In genomic region chr2:178530625-178531142, GRCh38 we compare ENCODE assay signal across 8 cellular contexts. TPM values are rescaled to one million over a fixed set of nuclear protein-coding genes. Genes with fewer than 3 reads are reported as not detected.
DNase-seq lines count a peak whose midpoint lies in the region; ATAC-seq and TF ChIP-seq lines count a peak whose summit lies in the region.

No MANE protein-coding gene starts in this region.

- H3K4me1 ChIP-seq in right cardiac atrium (ENCODE audit: control insufficient read depth, insufficient read depth, low read length) (peaks cover 2% of the 10 kb centered on the region), right atrium auricular region (peaks cover 0 to 10% of the 10 kb centered on the region in 2 donors)

- peak overlapping the region; percentile 17 for H3K27ac ChIP-seq in right cardiac atrium (ENCODE audit: low read length)
- no peak overlapping the region for H3K27ac ChIP-seq in right atrium auricular region

- no peaks in the 10 kb centered on the region for H3K27me3 Mint-ChIP-seq in activated CD8-positive, alpha-beta T cell treated with anti-CD3 and anti-CD28 coated beads, Interleukin-2, amount 10 ng/mL, durations not matched to agents 7 days and 5 days (ENCODE audit: low read depth)
- no peaks in the 10 kb centered on the region for H3K27me3 Mint-ChIP-seq in stimulated activated naive CD8-positive, alpha-beta T cell treated with anti-CD3 and anti-CD28 coated beads, Interleukin-15, Interleukin-2, amounts not matched to agents 100 ng/mL and 50 ng/mL, for 24 hours
- H3K27me3 Mint-ChIP-seq in endothelial cell (ENCODE audit: unreplicated experiment) = no peaks in the 10 kb centered on the region

- intact Hi-C loops in right cardiac atrium (cut with DNase I) = no loop called here
- intact Hi-C loops in sciatic nerve (cut with DNase I) = loop anchor here (10.0 kb wide), 1 partner anchor 1244 kb away; no protein-coding TSS in a partner anchor

- 80% methylated on average over 8 of the region's 8 CpGs for WGBS in right cardiac atrium

- CTCF ChIA-PET in activated CD8-positive, alpha-beta T cell treated with anti-CD3 and anti-CD28 coated beads, Interleukin-2, amount 10 ng/mL, durations not matched to agents 7 days and 5 days (lab: Charles Lee) = interaction anchor here (0.8 kb wide), 1 partner anchor 18 kb away, joined by 3 read pairs; no protein-coding TSS in a partner anchor

- no peaks in the 10 kb centered on the region for H3K9me3 ChIP-seq in right cardiac atrium (ENCODE audit: control insufficient read depth, low read length)
- no peaks in the 10 kb centered on the region for H3K9me3 ChIP-seq in right atrium auricular region

- no peak for TF ChIP-seq CTCF in right atrium auricular region (IDR thresholded peaks at IDR 0.05)
- no peak for TF ChIP-seq CTCF in endothelial cell (IDR thresholded peaks at IDR 0.05; ENCODE audit: unreplicated experiment)

- H3K27ac Mint-ChIP-seq in activated CD8-positive, alpha-beta T cell treated with anti-CD3 and anti-CD28 coated beads, Interleukin-2, amount 10 ng/mL, durations not matched to agents 7 days and 5 days = peak overlapping the region; percentile 51
- H3K27ac Mint-ChIP-seq in stimulated activated naive CD8-positive, alpha-beta T cell treated with anti-CD3 and anti-CD28 coated beads, Interleukin-15, Interleukin-2, amounts not matched to agents 100 ng/mL and 50 ng/mL, for 24 hours = peak overlapping the region; percentile 78
- no peak overlapping the region for H3K27ac Mint-ChIP-seq in endothelial cell (ENCODE audit: unreplicated experiment)

- H3K4me3 ChIP-seq in right cardiac atrium (ENCODE audit: low read length) = no peak overlapping the region
- H3K4me3 ChIP-seq in right atrium auricular region = no peak overlapping the region

- ATAC-seq in right cardiac atrium = no peak
- peak; percentile 94 for ATAC-seq in HG03097 (IDR thresholded peaks at IDR 0.05; ENCODE audit: low FRiP score, unreplicated experiment)
- peak; percentile 30 for ATAC-seq in activated CD8-positive, alpha-beta T cell treated with anti-CD3 and anti-CD28 coated beads, Interleukin-2, amount 10 ng/mL, durations not matched to agents 7 days and 5 days
- no peak for ATAC-seq in sciatic nerve

- H3K27me3 ChIP-seq in right cardiac atrium (ENCODE audit: control insufficient read depth, insufficient read depth) (no peaks in the 10 kb centered on the region), right atrium auricular region (no peaks in the 10 kb centered on the region)

- POLR2A ChIA-PET in activated CD8-positive, alpha-beta T cell treated with anti-CD3 and anti-CD28 coated beads, Interleukin-2, amount 10 ng/mL, durations not matched to agents 7 days and 5 days (lab: Charles Lee) = no interaction called here

- peaks cover 21% of the 10 kb centered on the region for H3K4me1 Mint-ChIP-seq in activated CD8-positive, alpha-beta T cell treated with anti-CD3 and anti-CD28 coated beads, Interleukin-2, amount 10 ng/mL, durations not matched to agents 7 days and 5 days (ENCODE audit: low read depth)
- H3K4me1 Mint-ChIP-seq in stimulated activated naive CD8-positive, alpha-beta T cell treated with anti-CD3 and anti-CD28 coated beads, Interleukin-15, Interleukin-2, amounts not matched to agents 100 ng/mL and 50 ng/mL, for 24 hours (ENCODE audit: low read depth) = peaks cover 47% of the 10 kb centered on the region
- H3K4me1 Mint-ChIP-seq in endothelial cell (ENCODE audit: unreplicated experiment) = no peaks in the 10 kb centered on the region

- H3K36me3 Mint-ChIP-seq in activated CD8-positive, alpha-beta T cell treated with anti-CD3 and anti-CD28 coated beads, Interleukin-2, amount 10 ng/mL, durations not matched to agents 7 days and 5 days (ENCODE audit: low read depth) = peaks cover 57% of the 10 kb centered on the region
- H3K36me3 Mint-ChIP-seq in stimulated activated naive CD8-positive, alpha-beta T cell treated with anti-CD3 and anti-CD28 coated beads, Interleukin-15, Interleukin-2, amounts not matched to agents 100 ng/mL and 50 ng/mL, for 24 hours (ENCODE audit: low read depth) = peaks cover 81% of the 10 kb centered on the region
- H3K36me3 Mint-ChIP-seq in endothelial cell (ENCODE audit: low read depth, unreplicated experiment) = peaks cover 9% of the 10 kb centered on the region

- no peaks in the 10 kb centered on the region for H3K9me3 Mint-ChIP-seq in activated CD8-positive, alpha-beta T cell treated with anti-CD3 and anti-CD28 coated beads, Interleukin-2, amount 10 ng/mL, durations not matched to agents 7 days and 5 days (ENCODE audit: insufficient read depth)
- peaks cover 7% of the 10 kb centered on the region for H3K9me3 Mint-ChIP-seq in stimulated activated naive CD8-positive, alpha-beta T cell treated with anti-CD3 and anti-CD28 coated beads, Interleukin-15, Interleukin-2, amounts not matched to agents 100 ng/mL and 50 ng/mL, for 24 hours
- no peaks in the 10 kb centered on the region for H3K9me3 Mint-ChIP-seq in endothelial cell (ENCODE audit: unreplicated experiment)

- no peak overlapping the region for H3K4me3 Mint-ChIP-seq in activated CD8-positive, alpha-beta T cell treated with anti-CD3 and anti-CD28 coated beads, Interleukin-2, amount 10 ng/mL, durations not matched to agents 7 days and 5 days
- H3K4me3 Mint-ChIP-seq in stimulated activated naive CD8-positive, alpha-beta T cell treated with anti-CD3 and anti-CD28 coated beads, Interleukin-15, Interleukin-2, amounts not matched to agents 100 ng/mL and 50 ng/mL, for 24 hours = peak overlapping the region; percentile 40
- H3K4me3 Mint-ChIP-seq in endothelial cell (ENCODE audit: unreplicated experiment) = no peak overlapping the region

- peaks cover 98% of the 10 kb centered on the region for H3K36me3 ChIP-seq in right atrium auricular region

- DNase-seq in right cardiac atrium (no peak), right atrium auricular region (ENCODE audit: low spot score) (no peak), endothelial cell (ENCODE audit: low spot score) (no peak), DMS79 (lab: John Stamatoyannopoulos, UW) (no peak), sciatic nerve (ENCODE audit: low spot score) (no peak)
- DNase-seq in activated CD8-positive, alpha-beta T cell treated with anti-CD3 and anti-CD28 coated beads, Interleukin-2, amount 10 ng/mL, durations not matched to agents 7 days and 5 days = no peak

RNA-seq across cellular contexts. Expression of gene PLEKHA3, which starts 50.4 kb away (rescaled TPM):
- total RNA-seq in right cardiac atrium (10 to 100 TPM; 44.5 to 69.9 (median 47.3) TPM), right atrium auricular region (10 to 100 TPM; 11.1 to 12.1 TPM), endothelial cell (ENCODE audit: unreplicated experiment) (20.4 TPM), sciatic nerve (34.1 TPM)
- 5.3 TPM for polyA plus RNA-seq in right cardiac atrium
- total RNA-seq in activated CD8-positive, alpha-beta T cell treated with anti-CD3 and anti-CD28 coated beads, Interleukin-2, amount 10 ng/mL, durations not matched to agents 7 days and 5 days = 10 to 100 TPM; 22.3 to 23.1 TPM

RNA-seq across cellular contexts. Expression of gene FKBP7, which starts 52.3 kb away (rescaled TPM):
- total RNA-seq in right cardiac atrium = 10 to 100 TPM; 10.7 to 15.6 (median 12.8) TPM
- polyA plus RNA-seq in right cardiac atrium = 11.7 TPM
- 10 to 100 TPM; 10.8 to 13.4 TPM for total RNA-seq in right atrium auricular region
- 1 to 10 TPM; 2.6 to 3.6 TPM for total RNA-seq in activated CD8-positive, alpha-beta T cell treated with anti-CD3 and anti-CD28 coated beads, Interleukin-2, amount 10 ng/mL, durations not matched to agents 7 days and 5 days
- 15.5 TPM for total RNA-seq in endothelial cell (ENCODE audit: unreplicated experiment)
- 25.3 TPM for total RNA-seq in sciatic nerve

Comparison
In these comparisons a context has a peak if more than half of its experiments do, and no peak if none do; other contexts are left out.
1. ATAC-seq: peak in HG03097 (single experiment) and activated CD8-positive, alpha-beta T cell treated with anti-CD3 and anti-CD28 coated beads, Interleukin-2, amount 10 ng/mL, durations not matched to agents 7 days and 5 days (single experiment); none in right cardiac atrium (0 of 2) and sciatic nerve (single experiment).